In the genomic region with DNA sequence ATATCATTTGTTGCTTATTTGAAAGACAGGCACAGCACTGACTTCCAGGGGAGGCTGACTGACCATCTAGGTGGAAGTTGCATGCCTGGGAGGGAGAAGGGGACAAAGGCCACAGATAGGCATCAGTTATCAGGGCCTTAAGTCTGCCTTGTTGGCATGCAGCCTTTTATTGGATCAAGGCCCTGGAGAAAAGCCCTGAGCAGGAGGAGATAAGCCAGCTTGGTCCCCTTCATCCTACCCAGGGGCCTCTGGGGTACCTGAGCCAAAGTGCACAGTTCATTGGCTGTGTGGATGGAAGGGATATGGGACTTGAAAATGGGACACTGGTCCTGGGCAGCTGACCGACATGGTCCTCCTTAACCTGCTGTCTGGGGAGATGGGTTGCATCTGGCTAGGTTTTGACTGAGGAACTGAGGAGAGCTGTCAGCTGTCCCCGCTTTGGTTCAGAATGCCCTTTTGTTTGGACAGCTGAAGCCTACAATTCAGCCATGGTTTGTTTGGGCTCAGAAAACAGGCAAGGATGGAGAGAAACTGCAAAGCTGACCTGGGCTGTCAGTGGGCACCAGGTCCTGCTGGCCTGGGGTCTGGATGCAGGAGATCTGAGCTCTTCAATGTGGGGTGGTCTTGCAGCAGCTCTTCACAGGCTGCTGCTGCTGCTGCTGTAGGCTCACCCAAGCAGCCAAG, we compare ENCODE assay signal across 1 cellular context.
TF ChIP-seq lines count a peak whose summit lies in the region.

No MANE protein-coding gene starts in this region.

TF ChIP-seq in HepG2, 621 proteins besides CTCF, POLR2A, EP300 and RAD21 (continued from another document and continues in another):
- TF ChIP-seq ZNF768 (CRISPR knock-in tag; IDR thresholded peaks at IDR 0.05) (no peak), ZNF124 (CRISPR knock-in tag; IDR thresholded peaks at IDR 0.05) (no peak), FOXK2 (IDR thresholded peaks at IDR 0.05) (no peak), ZNF746 (CRISPR knock-in tag; IDR thresholded peaks at IDR 0.05) (no peak), SALL2 (CRISPR knock-in tag; IDR thresholded peaks at IDR 0.05) (no peak; the same call in 1 of the 2 replicates), DPF2 (CRISPR knock-in tag; IDR thresholded peaks at IDR 0.05; ENCODE audit: borderline replicate concordance, low read depth) (no peak), NKX3-1 (CRISPR knock-in tag; IDR thresholded peaks at IDR 0.05) (no peak), ZMYM3 (CRISPR knock-in tag; IDR thresholded peaks at IDR 0.05) (no peak), NCOA2 (CRISPR knock-in tag; IDR thresholded peaks at IDR 0.05) (no peak; the same call in 1 of the 2 replicates), ZSCAN9 (CRISPR knock-in tag; IDR thresholded peaks at IDR 0.05; ENCODE audit: borderline replicate concordance) (no peak), RFXANK (CRISPR knock-in tag; IDR thresholded peaks at IDR 0.05) (no peak), TAF1 (CRISPR knock-in tag; IDR thresholded peaks at IDR 0.05) (no peak), ZSCAN20 (CRISPR knock-in tag; IDR thresholded peaks at IDR 0.05; ENCODE audit: borderline replicate concordance) (no peak), ZNF44 (CRISPR knock-in tag; IDR thresholded peaks at IDR 0.05) (no peak), ZNF549 (CRISPR knock-in tag; IDR thresholded peaks at IDR 0.05) (no peak), CHD4 (IDR thresholded peaks at IDR 0.05; ENCODE audit: borderline replicate concordance, low read length) (no peak), ZNF292 (CRISPR knock-in tag; IDR thresholded peaks at IDR 0.05; ENCODE audit: borderline replicate concordance, low read depth) (no peak), PHF5A (CRISPR knock-in tag; IDR thresholded peaks at IDR 0.05; ENCODE audit: low read depth, unreplicated experiment) (no peak), ZMAT3 (CRISPR knock-in tag; conservative IDR thresholded peaks at IDR 0.05) (no peak), POLR2G (IDR thresholded peaks at IDR 0.05; ENCODE audit: low read depth, low read length) (no peak), ZFP1 (CRISPR knock-in tag; IDR thresholded peaks at IDR 0.05) (no peak), HOXA9 (CRISPR knock-in tag; IDR thresholded peaks at IDR 0.05; ENCODE audit: borderline replicate concordance) (no peak), ZNF562 (CRISPR knock-in tag; IDR thresholded peaks at IDR 0.05; ENCODE audit: borderline replicate concordance) (no peak), ETV6 (CRISPR knock-in tag; conservative IDR thresholded peaks at IDR 0.05) (no peak), ZNF121 (CRISPR knock-in tag; IDR thresholded peaks at IDR 0.05) (0 out of 2 replicates have a peak, but pooled peaks have one; percentile 34), HNRNPH1 (optimal IDR thresholded peaks at IDR 0.05; ENCODE audit: low read depth, low read length) (no peak), ZNF790 (CRISPR knock-in tag; IDR thresholded peaks at IDR 0.05; ENCODE audit: borderline replicate concordance) (no peak)
- TF ChIP-seq, protein P1, sequence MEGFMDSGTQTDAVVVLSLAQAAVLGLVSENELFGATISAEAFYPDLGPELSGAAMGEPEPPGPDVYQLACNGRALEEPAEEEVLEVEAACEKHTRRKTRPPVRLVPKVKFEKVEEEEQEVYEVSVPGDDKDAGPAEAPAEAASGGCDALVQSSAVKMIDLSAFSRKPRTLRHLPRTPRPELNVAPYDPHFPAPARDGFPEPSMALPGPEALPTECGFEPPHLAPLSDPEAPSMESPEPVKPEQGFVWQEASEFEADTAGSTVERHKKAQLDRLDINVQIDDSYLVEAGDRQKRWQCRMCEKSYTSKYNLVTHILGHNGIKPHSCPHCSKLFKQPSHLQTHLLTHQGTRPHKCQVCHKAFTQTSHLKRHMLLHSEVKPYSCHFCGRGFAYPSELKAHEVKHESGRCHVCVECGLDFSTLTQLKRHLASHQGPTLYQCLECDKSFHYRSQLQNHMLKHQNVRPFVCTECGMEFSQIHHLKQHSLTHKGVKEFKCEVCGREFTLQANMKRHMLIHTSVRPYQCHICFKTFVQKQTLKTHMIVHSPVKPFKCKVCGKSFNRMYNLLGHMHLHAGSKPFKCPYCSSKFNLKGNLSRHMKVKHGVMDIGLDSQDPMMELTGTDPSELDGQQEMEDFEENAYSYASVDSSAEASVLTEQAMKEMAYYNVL (CRISPR knock-in tag; IDR thresholded peaks at IDR 0.05; ENCODE audit: borderline replicate concordance), result no peak
- TF ChIP-seq, protein P2, sequence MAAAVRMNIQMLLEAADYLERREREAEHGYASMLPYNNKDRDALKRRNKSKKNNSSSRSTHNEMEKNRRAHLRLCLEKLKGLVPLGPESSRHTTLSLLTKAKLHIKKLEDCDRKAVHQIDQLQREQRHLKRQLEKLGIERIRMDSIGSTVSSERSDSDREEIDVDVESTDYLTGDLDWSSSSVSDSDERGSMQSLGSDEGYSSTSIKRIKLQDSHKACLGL (CRISPR knock-in tag; IDR thresholded peaks at IDR 0.05), result no peak
- TF ChIP-seq, protein P3, sequence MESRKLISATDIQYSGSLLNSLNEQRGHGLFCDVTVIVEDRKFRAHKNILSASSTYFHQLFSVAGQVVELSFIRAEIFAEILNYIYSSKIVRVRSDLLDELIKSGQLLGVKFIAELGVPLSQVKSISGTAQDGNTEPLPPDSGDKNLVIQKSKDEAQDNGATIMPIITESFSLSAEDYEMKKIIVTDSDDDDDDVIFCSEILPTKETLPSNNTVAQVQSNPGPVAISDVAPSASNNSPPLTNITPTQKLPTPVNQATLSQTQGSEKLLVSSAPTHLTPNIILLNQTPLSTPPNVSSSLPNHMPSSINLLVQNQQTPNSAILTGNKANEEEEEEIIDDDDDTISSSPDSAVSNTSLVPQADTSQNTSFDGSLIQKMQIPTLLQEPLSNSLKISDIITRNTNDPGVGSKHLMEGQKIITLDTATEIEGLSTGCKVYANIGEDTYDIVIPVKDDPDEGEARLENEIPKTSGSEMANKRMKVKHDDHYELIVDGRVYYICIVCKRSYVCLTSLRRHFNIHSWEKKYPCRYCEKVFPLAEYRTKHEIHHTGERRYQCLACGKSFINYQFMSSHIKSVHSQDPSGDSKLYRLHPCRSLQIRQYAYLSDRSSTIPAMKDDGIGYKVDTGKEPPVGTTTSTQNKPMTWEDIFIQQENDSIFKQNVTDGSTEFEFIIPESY (CRISPR knock-in tag; IDR thresholded peaks at IDR 0.05), result no peak
- TF ChIP-seq, protein P4, sequence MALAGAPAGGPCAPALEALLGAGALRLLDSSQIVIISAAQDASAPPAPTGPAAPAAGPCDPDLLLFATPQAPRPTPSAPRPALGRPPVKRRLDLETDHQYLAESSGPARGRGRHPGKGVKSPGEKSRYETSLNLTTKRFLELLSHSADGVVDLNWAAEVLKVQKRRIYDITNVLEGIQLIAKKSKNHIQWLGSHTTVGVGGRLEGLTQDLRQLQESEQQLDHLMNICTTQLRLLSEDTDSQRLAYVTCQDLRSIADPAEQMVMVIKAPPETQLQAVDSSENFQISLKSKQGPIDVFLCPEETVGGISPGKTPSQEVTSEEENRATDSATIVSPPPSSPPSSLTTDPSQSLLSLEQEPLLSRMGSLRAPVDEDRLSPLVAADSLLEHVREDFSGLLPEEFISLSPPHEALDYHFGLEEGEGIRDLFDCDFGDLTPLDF (CRISPR knock-in tag; IDR thresholded peaks at IDR 0.05), result no peak
- TF ChIP-seq, protein P5, sequence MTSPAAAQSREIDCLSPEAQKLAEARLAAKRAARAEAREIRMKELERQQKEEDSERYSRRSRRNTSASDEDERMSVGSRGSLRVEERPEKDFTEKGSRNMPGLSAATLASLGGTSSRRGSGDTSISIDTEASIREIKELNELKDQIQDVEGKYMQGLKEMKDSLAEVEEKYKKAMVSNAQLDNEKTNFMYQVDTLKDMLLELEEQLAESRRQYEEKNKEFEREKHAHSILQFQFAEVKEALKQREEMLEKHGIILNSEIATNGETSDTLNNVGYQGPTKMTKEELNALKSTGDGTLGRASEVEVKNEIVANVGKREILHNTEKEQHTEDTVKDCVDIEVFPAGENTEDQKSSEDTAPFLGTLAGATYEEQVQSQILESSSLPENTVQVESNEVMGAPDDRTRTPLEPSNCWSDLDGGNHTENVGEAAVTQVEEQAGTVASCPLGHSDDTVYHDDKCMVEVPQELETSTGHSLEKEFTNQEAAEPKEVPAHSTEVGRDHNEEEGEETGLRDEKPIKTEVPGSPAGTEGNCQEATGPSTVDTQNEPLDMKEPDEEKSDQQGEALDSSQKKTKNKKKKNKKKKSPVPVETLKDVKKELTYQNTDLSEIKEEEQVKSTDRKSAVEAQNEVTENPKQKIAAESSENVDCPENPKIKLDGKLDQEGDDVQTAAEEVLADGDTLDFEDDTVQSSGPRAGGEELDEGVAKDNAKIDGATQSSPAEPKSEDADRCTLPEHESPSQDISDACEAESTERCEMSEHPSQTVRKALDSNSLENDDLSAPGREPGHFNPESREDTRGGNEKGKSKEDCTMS (CRISPR knock-in tag; conservative IDR thresholded peaks at IDR 0.05), result no peak
- TF ChIP-seq, protein P6, sequence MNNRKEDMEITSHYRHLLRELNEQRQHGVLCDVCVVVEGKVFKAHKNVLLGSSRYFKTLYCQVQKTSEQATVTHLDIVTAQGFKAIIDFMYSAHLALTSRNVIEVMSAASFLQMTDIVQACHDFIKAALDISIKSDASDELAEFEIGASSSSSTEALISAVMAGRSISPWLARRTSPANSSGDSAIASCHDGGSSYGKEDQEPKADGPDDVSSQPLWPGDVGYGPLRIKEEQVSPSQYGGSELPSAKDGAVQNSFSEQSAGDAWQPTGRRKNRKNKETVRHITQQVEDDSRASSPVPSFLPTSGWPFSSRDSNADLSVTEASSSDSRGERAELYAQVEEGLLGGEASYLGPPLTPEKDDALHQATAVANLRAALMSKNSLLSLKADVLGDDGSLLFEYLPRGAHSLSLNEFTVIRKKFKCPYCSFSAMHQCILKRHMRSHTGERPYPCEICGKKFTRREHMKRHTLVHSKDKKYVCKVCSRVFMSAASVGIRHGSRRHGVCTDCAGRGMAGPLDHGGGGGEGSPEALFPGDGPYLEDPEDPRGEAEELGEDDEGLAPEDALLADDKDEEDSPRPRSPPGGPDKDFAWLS (CRISPR knock-in tag; IDR thresholded peaks at IDR 0.05; ENCODE audit: borderline replicate concordance), result no peak
- TF ChIP-seq, protein P7, sequence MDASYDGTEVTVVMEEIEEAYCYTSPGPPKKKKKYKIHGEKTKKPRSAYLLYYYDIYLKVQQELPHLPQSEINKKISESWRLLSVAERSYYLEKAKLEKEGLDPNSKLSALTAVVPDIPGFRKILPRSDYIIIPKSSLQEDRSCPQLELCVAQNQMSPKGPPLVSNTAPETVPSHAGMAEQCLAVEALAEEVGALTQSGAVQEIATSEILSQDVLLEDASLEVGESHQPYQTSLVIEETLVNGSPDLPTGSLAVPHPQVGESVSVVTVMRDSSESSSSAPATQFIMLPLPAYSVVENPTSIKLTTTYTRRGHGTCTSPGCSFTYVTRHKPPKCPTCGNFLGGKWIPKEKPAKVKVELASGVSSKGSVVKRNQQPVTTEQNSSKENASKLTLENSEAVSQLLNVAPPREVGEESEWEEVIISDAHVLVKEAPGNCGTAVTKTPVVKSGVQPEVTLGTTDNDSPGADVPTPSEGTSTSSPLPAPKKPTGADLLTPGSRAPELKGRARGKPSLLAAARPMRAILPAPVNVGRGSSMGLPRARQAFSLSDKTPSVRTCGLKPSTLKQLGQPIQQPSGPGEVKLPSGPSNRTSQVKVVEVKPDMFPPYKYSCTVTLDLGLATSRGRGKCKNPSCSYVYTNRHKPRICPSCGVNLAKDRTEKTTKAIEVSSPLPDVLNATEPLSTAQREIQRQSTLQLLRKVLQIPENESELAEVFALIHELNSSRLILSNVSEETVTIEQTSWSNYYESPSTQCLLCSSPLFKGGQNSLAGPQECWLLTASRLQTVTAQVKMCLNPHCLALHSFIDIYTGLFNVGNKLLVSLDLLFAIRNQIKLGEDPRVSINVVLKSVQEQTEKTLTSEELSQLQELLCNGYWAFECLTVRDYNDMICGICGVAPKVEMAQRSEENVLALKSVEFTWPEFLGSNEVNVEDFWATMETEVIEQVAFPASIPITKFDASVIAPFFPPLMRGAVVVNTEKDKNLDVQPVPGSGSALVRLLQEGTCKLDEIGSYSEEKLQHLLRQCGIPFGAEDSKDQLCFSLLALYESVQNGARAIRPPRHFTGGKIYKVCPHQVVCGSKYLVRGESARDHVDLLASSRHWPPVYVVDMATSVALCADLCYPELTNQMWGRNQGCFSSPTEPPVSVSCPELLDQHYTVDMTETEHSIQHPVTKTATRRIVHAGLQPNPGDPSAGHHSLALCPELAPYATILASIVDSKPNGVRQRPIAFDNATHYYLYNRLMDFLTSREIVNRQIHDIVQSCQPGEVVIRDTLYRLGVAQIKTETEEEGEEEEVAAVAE (CRISPR knock-in tag; IDR thresholded peaks at IDR 0.05; ENCODE audit: borderline replicate concordance), result no peak
- TF ChIP-seq, protein P8, sequence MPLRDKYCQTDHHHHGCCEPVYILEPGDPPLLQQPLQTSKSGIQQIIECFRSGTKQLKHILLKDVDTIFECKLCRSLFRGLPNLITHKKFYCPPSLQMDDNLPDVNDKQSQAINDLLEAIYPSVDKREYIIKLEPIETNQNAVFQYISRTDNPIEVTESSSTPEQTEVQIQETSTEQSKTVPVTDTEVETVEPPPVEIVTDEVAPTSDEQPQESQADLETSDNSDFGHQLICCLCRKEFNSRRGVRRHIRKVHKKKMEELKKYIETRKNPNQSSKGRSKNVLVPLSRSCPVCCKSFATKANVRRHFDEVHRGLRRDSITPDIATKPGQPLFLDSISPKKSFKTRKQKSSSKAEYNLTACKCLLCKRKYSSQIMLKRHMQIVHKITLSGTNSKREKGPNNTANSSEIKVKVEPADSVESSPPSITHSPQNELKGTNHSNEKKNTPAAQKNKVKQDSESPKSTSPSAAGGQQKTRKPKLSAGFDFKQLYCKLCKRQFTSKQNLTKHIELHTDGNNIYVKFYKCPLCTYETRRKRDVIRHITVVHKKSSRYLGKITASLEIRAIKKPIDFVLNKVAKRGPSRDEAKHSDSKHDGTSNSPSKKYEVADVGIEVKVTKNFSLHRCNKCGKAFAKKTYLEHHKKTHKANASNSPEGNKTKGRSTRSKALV (CRISPR knock-in tag; IDR thresholded peaks at IDR 0.05), result no peak
- TF ChIP-seq, protein P9, sequence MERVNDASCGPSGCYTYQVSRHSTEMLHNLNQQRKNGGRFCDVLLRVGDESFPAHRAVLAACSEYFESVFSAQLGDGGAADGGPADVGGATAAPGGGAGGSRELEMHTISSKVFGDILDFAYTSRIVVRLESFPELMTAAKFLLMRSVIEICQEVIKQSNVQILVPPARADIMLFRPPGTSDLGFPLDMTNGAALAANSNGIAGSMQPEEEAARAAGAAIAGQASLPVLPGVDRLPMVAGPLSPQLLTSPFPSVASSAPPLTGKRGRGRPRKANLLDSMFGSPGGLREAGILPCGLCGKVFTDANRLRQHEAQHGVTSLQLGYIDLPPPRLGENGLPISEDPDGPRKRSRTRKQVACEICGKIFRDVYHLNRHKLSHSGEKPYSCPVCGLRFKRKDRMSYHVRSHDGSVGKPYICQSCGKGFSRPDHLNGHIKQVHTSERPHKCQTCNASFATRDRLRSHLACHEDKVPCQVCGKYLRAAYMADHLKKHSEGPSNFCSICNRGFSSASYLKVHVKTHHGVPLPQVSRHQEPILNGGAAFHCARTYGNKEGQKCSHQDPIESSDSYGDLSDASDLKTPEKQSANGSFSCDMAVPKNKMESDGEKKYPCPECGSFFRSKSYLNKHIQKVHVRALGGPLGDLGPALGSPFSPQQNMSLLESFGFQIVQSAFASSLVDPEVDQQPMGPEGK (CRISPR knock-in tag; IDR thresholded peaks at IDR 0.05), result peak; percentile 3; the same call in 1 of the 2 replicates
- TF ChIP-seq, protein P10, sequence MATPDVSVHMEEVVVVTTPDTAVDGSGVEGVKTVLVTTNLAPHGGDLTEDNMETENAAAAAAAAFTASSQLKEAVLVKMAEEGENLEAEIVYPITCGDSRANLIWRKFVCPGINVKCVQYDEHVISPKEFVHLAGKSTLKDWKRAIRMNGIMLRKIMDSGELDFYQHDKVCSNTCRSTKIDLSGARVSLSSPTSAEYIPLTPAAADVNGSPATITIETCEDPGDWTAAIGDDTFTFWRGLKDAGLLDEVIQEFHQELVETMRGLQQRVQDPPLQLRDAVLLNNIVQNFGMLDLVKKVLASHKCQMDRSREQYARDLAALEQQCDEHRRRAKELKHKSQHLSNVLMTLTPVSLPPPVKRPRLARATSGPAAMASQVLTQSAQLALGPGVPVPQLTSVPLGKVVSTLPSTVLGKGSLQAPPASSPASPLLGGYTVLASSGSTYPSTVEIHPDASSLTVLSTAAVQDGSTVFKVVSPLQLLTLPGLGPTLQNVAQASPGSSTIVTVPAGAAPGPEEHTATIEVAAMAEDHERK (CRISPR knock-in tag; IDR thresholded peaks at IDR 0.05; ENCODE audit: low read depth), result no peak
